ENCODE assay signal across 12 cellular contexts in the genomic region with DNA sequence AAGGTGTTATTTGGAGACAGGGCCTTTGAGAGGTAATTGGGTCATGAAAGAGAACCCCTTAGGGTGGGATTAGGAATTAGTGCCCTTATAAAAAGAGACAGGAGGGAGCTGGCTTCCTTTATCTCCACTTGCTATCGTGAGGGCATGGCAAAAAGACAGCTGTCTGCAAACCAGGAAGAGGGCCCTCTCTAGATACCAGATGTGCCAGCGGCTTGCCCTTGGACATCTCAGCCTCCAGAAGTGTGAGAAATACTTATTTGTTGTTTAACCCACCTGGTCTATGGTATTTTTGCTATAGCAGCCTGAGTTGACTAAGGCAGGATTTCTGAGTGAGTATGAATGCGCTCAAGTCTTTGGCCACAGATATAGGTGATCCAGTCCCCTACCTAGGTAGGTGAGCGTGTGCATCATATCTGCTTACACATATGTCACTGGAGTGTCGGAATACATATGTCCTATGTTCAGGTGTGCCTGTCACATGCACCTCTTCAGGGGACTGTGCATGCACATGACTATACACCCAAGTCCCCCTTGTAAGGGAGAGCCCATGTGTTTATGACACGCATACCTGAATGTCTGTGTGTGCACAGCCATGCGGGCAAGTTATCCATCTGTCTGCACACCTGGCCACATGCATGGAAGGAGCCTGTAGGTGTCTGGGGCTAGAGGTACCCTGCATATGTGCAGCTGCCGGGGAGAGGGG. TPM values are rescaled to one million over a fixed set of nuclear protein-coding genes. Genes with fewer than 3 reads are reported as not detected.
DNase-seq lines count a peak whose midpoint lies in the region; ATAC-seq and TF ChIP-seq lines count a peak whose summit lies in the region.
"Had no signal": no experiment of that assay in that cellular context is flagged by ENCODE, and none has a peak within 500 bp of the region (broad histone marks: within the 10 kb centered on the region; RNA-seq: fewer than 3 reads in every experiment).

No MANE protein-coding gene starts in this region.

- H3F3A ChIP-seq in smooth muscle cell (ENCODE audit: low read depth), result no peaks in the 10 kb centered on the region

- H4K20me1 ChIP-seq in DND-41 (ENCODE audit: insufficient read depth, low read length) (no peaks in the 10 kb centered on the region), smooth muscle cell (ENCODE audit: low read depth) (no peaks in the 10 kb centered on the region)

- H3K4me3 ChIP-seq in DND-41 (ENCODE audit: low read depth in 1 of 2, low read length in 2 of 2) (peak overlapping the region in 1 of 2 experiments; percentile 67; a peak in 2 of 4 replicates), mucosa of descending colon (no peak overlapping the region), smooth muscle cell (no peak overlapping the region)

- peaks cover 8% of the 10 kb centered on the region for H3K36me3 Mint-ChIP-seq in activated B cell treated with CpG ODN at 0.5 μM for 24 hours (ENCODE audit: low read depth)

- H2AFZ ChIP-seq in DND-41 (ENCODE audit: low read depth, low read length) (no peak overlapping the region), smooth muscle cell (ENCODE audit: low read depth) (no peak overlapping the region)

- POLR2A ChIA-PET in activated B cell treated with CpG ODN at 0.5 μM for 24 hours (lab: Charles Lee), result interaction anchor here (0.6 to 1.6 kb wide), 8 partner anchors 13 to 223 kb away, joined by 3 to 9 read pairs (median 4); a partner anchor contains a TSS

- H3K27me3 Mint-ChIP-seq in activated B cell treated with CpG ODN at 0.5 μM for 24 hours, result no peaks in the 10 kb centered on the region

- CTCF ChIA-PET in activated B cell treated with CpG ODN at 0.5 μM for 24 hours (lab: Charles Lee), result interaction anchor here (1.8 to 3.0 kb wide), 2 partner anchors 13 to 98 kb away, joined by 5 to 16 read pairs; no protein-coding TSS in a partner anchor

- H3K27ac ChIP-seq in DND-41 (ENCODE audit: low read length), result peak overlapping the region; percentile 57; the same call in 1 of the 2 replicates
- no peak overlapping the region for H3K27ac ChIP-seq in smooth muscle cell (ENCODE audit: low read depth)
- H3K27ac ChIP-seq: left ventricle myocardium inferior had no signal

- no peaks in the 10 kb centered on the region for H3K9me3 Mint-ChIP-seq in activated B cell treated with CpG ODN at 0.5 μM for 24 hours
- H3K9me3 Mint-ChIP-seq: HFFc6 had no signal

- H3K4me1 ChIP-seq in DND-41 (ENCODE audit: insufficient read depth, low read length) (peaks cover 32% of the 10 kb centered on the region), mucosa of descending colon (ENCODE audit: low read depth) (peaks cover 20% of the 10 kb centered on the region), smooth muscle cell (ENCODE audit: low read depth) (no peaks in the 10 kb centered on the region)

- H3K4me3 Mint-ChIP-seq in activated B cell treated with CpG ODN at 0.5 μM for 24 hours, result peak overlapping the region; percentile 85
- H3K4me3 Mint-ChIP-seq: HFFc6 had no signal

- WGBS in smooth muscle cell (ENCODE audit: low lambda C conversion rate), result 89% methylated on average over 8 of the region's 8 CpGs

- peak overlapping the region; percentile 92 for H3K27ac Mint-ChIP-seq in activated B cell treated with CpG ODN at 0.5 μM for 24 hours
- H3K27ac Mint-ChIP-seq: HFFc6 had no signal

- peak overlapping the region; percentile 93 for H3K4me2 ChIP-seq in DND-41 (ENCODE audit: insufficient read depth, low read length)
- no peak overlapping the region for H3K4me2 ChIP-seq in smooth muscle cell

- ATAC-seq in DND-41 (ENCODE audit: insufficient read depth, low read depth), result no peak
- peak; percentile 3 for ATAC-seq in HG03095 (IDR thresholded peaks at IDR 0.05; ENCODE audit: unreplicated experiment)
- ATAC-seq in activated B cell treated with CpG ODN at 0.5 μM for 24 hours (ENCODE audit: low read depth), result no peak
- peak; percentile 4 for ATAC-seq in mucosa of descending colon

- intact Hi-C loops in activated B cell treated with CpG ODN at 0.5 μM for 24 hours (cut with micrococcal nuclease) (loop anchor here (2.0 kb wide), 5 partner anchors 14 to 70 kb away; a partner anchor contains a TSS), mucosa of descending colon (cut with DNase I, micrococcal nuclease) (no loop called here)

- H3K9me3 ChIP-seq in DND-41 (ENCODE audit: insufficient read depth, low read length, severe bottlenecking) (no peaks in the 10 kb centered on the region), mucosa of descending colon (no peaks in the 10 kb centered on the region), smooth muscle cell (replicated peaks; ENCODE audit: low read depth) (no peaks in the 10 kb centered on the region)
- H3K9me3 ChIP-seq: left ventricle myocardium inferior, SK-N-SH had no signal

- H3K4me1 Mint-ChIP-seq in activated B cell treated with CpG ODN at 0.5 μM for 24 hours, result peaks cover 67% of the 10 kb centered on the region

- in situ Hi-C loops in GM13977 (cut with MboI; ENCODE audit: low pct_unique_long_range_greater_than_20kb, low sequenced_read_pairs, unreplicated experiment), result no loop called here

- no peak for DNase-seq in DND-41
- DNase-seq in activated B cell treated with CpG ODN at 0.5 μM for 24 hours, result no peak
- DNase-seq in mucosa of descending colon, result peak in 2 of 3 donors; percentile 3 to 19
- no peak for DNase-seq in GM13977 (ENCODE audit: low spot score)
- no peak for DNase-seq in smooth muscle cell (lab: John Stamatoyannopoulos, UW; ENCODE audit: unreplicated experiment)
- no peak for DNase-seq in NCI-H748 (lab: John Stamatoyannopoulos, UW; ENCODE audit: unreplicated experiment)
- DNase-seq: SK-N-SH had no signal

- H3K9ac ChIP-seq in DND-41 (ENCODE audit: low read depth, low read length) (peak overlapping the region; percentile 58; the same call in 1 of the 2 replicates), smooth muscle cell (ENCODE audit: low read depth) (no peak overlapping the region)
- H3K9ac ChIP-seq: SK-N-SH had no signal

- no peaks in the 10 kb centered on the region for H3K36me3 ChIP-seq in DND-41 (ENCODE audit: insufficient read depth, low read length)
- peaks cover under 1% of the 10 kb centered on the region for H3K36me3 ChIP-seq in mucosa of descending colon (ENCODE audit: low read depth)
- H3K36me3 ChIP-seq in smooth muscle cell (ENCODE audit: low read depth), result no peaks in the 10 kb centered on the region
- H3K36me3 ChIP-seq: left ventricle myocardium inferior had no signal

- H3K27me3 ChIP-seq in DND-41 (ENCODE audit: insufficient read depth, low read length, poor library complexity), result no peaks in the 10 kb centered on the region
- no peaks in the 10 kb centered on the region for H3K27me3 ChIP-seq in smooth muscle cell (ENCODE audit: low read depth)

- H3K79me2 ChIP-seq in DND-41 (ENCODE audit: insufficient read depth, low read length), result no peaks in the 10 kb centered on the region
- no peaks in the 10 kb centered on the region for H3K79me2 ChIP-seq in smooth muscle cell (ENCODE audit: low read depth)

- no peak for TF ChIP-seq CTCF in DND-41 (IDR thresholded peaks at IDR 0.05; ENCODE audit: borderline replicate concordance, extremely low read depth, low read length, poor library complexity, severe bottlenecking)
- TF ChIP-seq CTCF in activated B cell treated with CpG ODN at 0.5 μM for 24 hours (IDR thresholded peaks at IDR 0.05), result no peak
- no peak for TF ChIP-seq CTCF in mucosa of descending colon (IDR thresholded peaks at IDR 0.05)
- TF ChIP-seq CTCF in GM13977 (IDR thresholded peaks at IDR 0.05; ENCODE audit: extremely low read depth, insufficient read depth, missing control alignments), result no peak
- no peak for TF ChIP-seq CTCF in smooth muscle cell (IDR thresholded peaks at IDR 0.05; ENCODE audit: borderline replicate concordance, insufficient read depth, poor library complexity, severe bottlenecking)

RNA-seq across cellular contexts. Expression of a gene that starts 0.8 kb away (rescaled TPM):
- total RNA-seq in activated B cell treated with CpG ODN at 0.5 μM for 24 hours (50.6 and 58.3 TPM in 2 replicates), mucosa of descending colon (10 to 100 TPM; 11.1 to 15.2 (median 11.7) TPM), smooth muscle cell (6.0 and 38.5 TPM in 2 replicates)
- 23.3 and 23.8 TPM in 2 replicates for polyA plus RNA-seq in smooth muscle cell

RNA-seq across cellular contexts. Expression of a gene that starts 5.4 kb away (rescaled TPM):
- 88.0 and 89.7 TPM in 2 replicates for total RNA-seq in activated B cell treated with CpG ODN at 0.5 μM for 24 hours
- 100 to 1,000 TPM in 2 of 3 donors, 10 to 100 TPM in 1; 91.9 to 150 (median 139) TPM for total RNA-seq in mucosa of descending colon
- total RNA-seq in smooth muscle cell, result 178 and 241 TPM in 2 replicates
- 236 and 253 TPM in 2 replicates for polyA plus RNA-seq in smooth muscle cell

RNA-seq across cellular contexts. Expression of a gene that starts 27.3 kb away (rescaled TPM):
- total RNA-seq in activated B cell treated with CpG ODN at 0.5 μM for 24 hours (not detected in 2 replicates), mucosa of descending colon (not detected), smooth muscle cell (not detected in 2 replicates)
- polyA plus RNA-seq in smooth muscle cell, result not detected in 2 replicates
- total RNA-seq: frontal cortex, HFFc6, left ventricle myocardium inferior, right cardiac atrium had no signal
- polyA plus RNA-seq: right cardiac atrium had no signal

RNA-seq across cellular contexts. Expression of a gene that starts 43.6 kb away (rescaled TPM):
- total RNA-seq in activated B cell treated with CpG ODN at 0.5 μM for 24 hours (not detected in 2 replicates), mucosa of descending colon (not detected), smooth muscle cell (not detected in 2 replicates)
- not detected in 2 replicates for polyA plus RNA-seq in smooth muscle cell
- total RNA-seq: HFFc6, left ventricle myocardium inferior, right cardiac atrium had no signal
- polyA plus RNA-seq: right cardiac atrium, SK-N-SH had no signal

RNA-seq across cellular contexts. Expression of a gene that starts 45.2 kb away (rescaled TPM):
- total RNA-seq in activated B cell treated with CpG ODN at 0.5 μM for 24 hours (7.6 and 9.1 TPM in 2 replicates), mucosa of descending colon (10 to 100 TPM; 10.3 to 19.4 (median 10.9) TPM), smooth muscle cell (8.6 and 16.9 TPM in 2 replicates)
- polyA plus RNA-seq in smooth muscle cell, result 14.9 and 15.6 TPM in 2 replicates

Comparison
In these comparisons a context has a peak if more than half of its experiments do, and no peak if none do; other contexts are left out.
1. ATAC-seq: peak in HG03095 (single experiment) and mucosa of descending colon (single experiment); none in DND-41 (single experiment) and activated B cell treated with CpG ODN at 0.5 μM for 24 hours (single experiment).
2. DNase-seq: peak in mucosa of descending colon (2 of 3); none in DND-41 (single experiment), activated B cell treated with CpG ODN at 0.5 μM for 24 hours (single experiment), GM13977 (single experiment), smooth muscle cell (single experiment) and NCI-H748 (single experiment).